ENCODE assay signal across 6 cellular contexts in the genomic region with DNA sequence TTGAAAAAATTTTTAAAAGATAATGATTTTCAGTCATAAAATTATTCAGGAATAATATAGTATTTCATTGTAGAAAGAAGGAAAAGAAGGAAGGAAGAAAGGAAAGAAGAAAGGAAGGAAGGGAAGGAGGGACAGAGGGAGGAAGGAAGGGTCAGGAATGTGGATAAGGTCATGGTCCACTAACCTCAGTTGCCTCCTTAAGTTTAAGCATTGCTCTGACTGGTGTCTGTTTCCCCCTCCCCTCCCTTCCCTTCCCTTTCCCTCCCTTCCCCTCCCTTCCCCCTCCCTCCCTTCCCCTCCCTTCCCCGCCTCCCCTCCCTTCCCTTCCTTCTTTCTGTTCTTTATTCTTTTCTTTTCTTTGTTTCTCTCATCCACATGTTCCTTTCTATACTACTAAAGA.
"Had no signal": no experiment of that assay in that cellular context is flagged by ENCODE, and none has a peak within 500 bp of the region (broad histone marks: within the 10 kb centered on the region; RNA-seq: fewer than 3 reads in every experiment).

No MANE protein-coding gene starts in this region.

- H3K4me3 ChIP-seq: GM23338 had no signal

- H3K4me2 ChIP-seq: GM23338 had no signal

- H2AFZ ChIP-seq: GM23338 had no signal

- ATAC-seq: GM23338 had no signal

- DNase-seq: H9, HCEC 1CT had no signal

- FAIRE-seq: H1, H54, HTR-8/SVneo had no signal
